Comparison of ENCODE assay signal across 14 cellular contexts in genomic region chr16:89186625-89187336, GRCh38. TPM values are rescaled to one million over a fixed set of nuclear protein-coding genes. Genes with fewer than 3 reads are reported as not detected.
DNase-seq lines count a peak whose midpoint lies in the region; ATAC-seq and TF ChIP-seq lines count a peak whose summit lies in the region.
"Not testable (repeated sequence)": the region's sequence is repeated elsewhere in the genome, so short reads cannot be mapped to it uniquely, and the experiment has no call there.
"Had no signal": no experiment of that assay in that cellular context is flagged by ENCODE, and none has a peak within 500 bp of the region (broad histone marks: within the 10 kb centered on the region; RNA-seq: fewer than 3 reads in every experiment).

No MANE protein-coding gene starts in this region.

- TF ChIP-seq CTCF in Caco-2 (IDR thresholded peaks at IDR 0.05; ENCODE audit: insufficient read depth in 1 of 2, low read depth in 1 of 2, low read length in 1 of 2, severe bottlenecking in 1 of 2, unreplicated experiment in 1 of 2) = not testable (repeated sequence)

- not testable (repeated sequence) for H3K9me3 Mint-ChIP-seq in Caco-2 (ENCODE audit: unreplicated experiment); activated CD4-positive, alpha-beta T cell treated with anti-CD3 and anti-CD28 coated beads for 36 hours (ENCODE audit: low read depth); activated naive CD4-positive, alpha-beta T cell treated with anti-CD3 and anti-CD28 coated beads, Interleukin-2, amount 10 ng/mL, durations not matched to agents 7 days and 5 days; memory B cell; stimulated activated effector memory CD8-positive, alpha-beta T cell treated with anti-CD3 and anti-CD28 coated beads, Interleukin-12 subunit alpha, Interleukin-12 subunit beta, amount 100 ng/mL, for 72 hours

- not testable (repeated sequence) for H3K27me3 Mint-ChIP-seq in Caco-2 (ENCODE audit: insufficient read depth, unreplicated experiment); activated CD4-positive, alpha-beta T cell treated with anti-CD3 and anti-CD28 coated beads for 36 hours; memory B cell
- peaks cover 35% of the 10 kb centered on the region for H3K27me3 Mint-ChIP-seq in activated naive CD4-positive, alpha-beta T cell treated with anti-CD3 and anti-CD28 coated beads, Interleukin-2, amount 10 ng/mL, durations not matched to agents 7 days and 5 days

- not testable (repeated sequence) for H3K4me1 Mint-ChIP-seq in Caco-2 (ENCODE audit: low read depth, unreplicated experiment); activated CD4-positive, alpha-beta T cell treated with anti-CD3 and anti-CD28 coated beads for 36 hours; memory B cell; stimulated activated effector memory CD8-positive, alpha-beta T cell treated with anti-CD3 and anti-CD28 coated beads, Interleukin-12 subunit alpha, Interleukin-12 subunit beta, amount 100 ng/mL, for 72 hours
- peaks cover 13% of the 10 kb centered on the region for H3K4me1 Mint-ChIP-seq in activated naive CD4-positive, alpha-beta T cell treated with anti-CD3 and anti-CD28 coated beads, Interleukin-2, amount 10 ng/mL, durations not matched to agents 7 days and 5 days

- ATAC-seq in activated CD4-positive, alpha-beta T cell treated with anti-CD3 and anti-CD28 coated beads for 36 hours = peak; percentile 13
- peak; percentile 39 for ATAC-seq in memory B cell (ENCODE audit: low read depth)
- ATAC-seq in stimulated activated effector memory CD8-positive, alpha-beta T cell treated with anti-CD3 and anti-CD28 coated beads, Interleukin-12 subunit alpha, Interleukin-12 subunit beta, amount 100 ng/mL, for 72 hours = peak; percentile 43

- POLR2A ChIA-PET in Caco-2 (lab: Charles Lee); activated CD4-positive, alpha-beta T cell treated with anti-CD3 and anti-CD28 coated beads for 36 hours (lab: Charles Lee): not testable (repeated sequence)

- not testable (repeated sequence) for BruUV-seq in Caco-2 (replicated peaks; lab: Mats Ljungman, UMichigan)

- H3K27me3 ChIP-seq in Caco-2 (replicated peaks; ENCODE audit: control insufficient read depth, insufficient read depth, low read length) = not testable (repeated sequence)

- not testable (repeated sequence) for H3K36me3 Mint-ChIP-seq in Caco-2 (ENCODE audit: insufficient read depth, unreplicated experiment); activated CD4-positive, alpha-beta T cell treated with anti-CD3 and anti-CD28 coated beads for 36 hours (ENCODE audit: low read depth); activated naive CD4-positive, alpha-beta T cell treated with anti-CD3 and anti-CD28 coated beads, Interleukin-2, amount 10 ng/mL, durations not matched to agents 7 days and 5 days; memory B cell
- H3K36me3 Mint-ChIP-seq in stimulated activated effector memory CD8-positive, alpha-beta T cell treated with anti-CD3 and anti-CD28 coated beads, Interleukin-12 subunit alpha, Interleukin-12 subunit beta, amount 100 ng/mL, for 72 hours = peaks cover 20% of the 10 kb centered on the region

- not testable (repeated sequence) for H3K4me3 ChIP-seq in Caco-2 (ENCODE audit: low read depth, low read length); Jurkat, Clone E6-1 (ENCODE audit: low read length)

- not testable (repeated sequence) for H3K36me3 ChIP-seq in Caco-2 (ENCODE audit: control insufficient read depth, insufficient read depth, low read length)

- not testable (repeated sequence) for DNase-seq in Caco-2; activated naive CD4-positive, alpha-beta T cell treated with anti-CD3 and anti-CD28 coated beads, Interleukin-2, amount 10 ng/mL, durations not matched to agents 7 days and 5 days; memory B cell (ENCODE audit: low spot score in 2 of 2); stimulated activated effector memory CD8-positive, alpha-beta T cell treated with anti-CD3 and anti-CD28 coated beads, Interleukin-12 subunit alpha, Interleukin-12 subunit beta, amount 100 ng/mL, for 72 hours (ENCODE audit: low spot score in 2 of 2)
- DNase-seq in Jurkat, Clone E6-1 (ENCODE audit: low read depth, low spot score) = peak; percentile 36
- DNase-seq in OCI-M1 (lab: John Stamatoyannopoulos, UW) (peak; percentile 65), fibroblast of gingiva (ENCODE audit: low read depth) (peak; percentile 20)
- peak; percentile 50 for DNase-seq in activated CD4-positive, alpha-beta T cell treated with anti-CD3 and anti-CD28 coated beads for 36 hours

- CTCF ChIA-PET in Caco-2 (lab: Charles Lee); activated CD4-positive, alpha-beta T cell treated with anti-CD3 and anti-CD28 coated beads for 36 hours (lab: Charles Lee); activated naive CD4-positive, alpha-beta T cell treated with anti-CD3 and anti-CD28 coated beads, Interleukin-2, amount 10 ng/mL, durations not matched to agents 7 days and 5 days (lab: Charles Lee): not testable (repeated sequence)

- peak overlapping the region; percentile 13 for H3K27ac Mint-ChIP-seq in Caco-2 (ENCODE audit: unreplicated experiment)
- H3K27ac Mint-ChIP-seq in activated CD4-positive, alpha-beta T cell treated with anti-CD3 and anti-CD28 coated beads for 36 hours; memory B cell: not testable (repeated sequence)
- H3K27ac Mint-ChIP-seq in activated naive CD4-positive, alpha-beta T cell treated with anti-CD3 and anti-CD28 coated beads, Interleukin-2, amount 10 ng/mL, durations not matched to agents 7 days and 5 days = peak overlapping the region; percentile 19
- H3K27ac Mint-ChIP-seq in stimulated activated effector memory CD8-positive, alpha-beta T cell treated with anti-CD3 and anti-CD28 coated beads, Interleukin-12 subunit alpha, Interleukin-12 subunit beta, amount 100 ng/mL, for 72 hours = peak overlapping the region; percentile 81

- not testable (repeated sequence) for H3K4me1 ChIP-seq in Caco-2

- H3K4me3 Mint-ChIP-seq in Caco-2 (ENCODE audit: unreplicated experiment); activated CD4-positive, alpha-beta T cell treated with anti-CD3 and anti-CD28 coated beads for 36 hours; activated naive CD4-positive, alpha-beta T cell treated with anti-CD3 and anti-CD28 coated beads, Interleukin-2, amount 10 ng/mL, durations not matched to agents 7 days and 5 days; memory B cell; stimulated activated effector memory CD8-positive, alpha-beta T cell treated with anti-CD3 and anti-CD28 coated beads, Interleukin-12 subunit alpha, Interleukin-12 subunit beta, amount 100 ng/mL, for 72 hours: not testable (repeated sequence)

- intact Hi-C loops in Caco-2 (cut with micrococcal nuclease; ENCODE audit: unreplicated experiment); activated CD4-positive, alpha-beta T cell treated with anti-CD3 and anti-CD28 coated beads for 36 hours (cut with DNase I, micrococcal nuclease): not testable (repeated sequence)

- not testable (repeated sequence) for H3K9me3 ChIP-seq in Caco-2

RNA-seq across cellular contexts. Expression of gene SLC22A31, which starts 13.6 kb away (rescaled TPM):
- 4.9 and 6.7 TPM in 2 replicates for total RNA-seq in Caco-2 (2022)
- polyA plus RNA-seq in Jurkat, Clone E6-1 (2012; ENCODE audit: insufficient read depth, insufficient read length) = not detected
- 1 to 10 TPM in 1 of 2 experiments, under 1 TPM in 1; 0.49 to 1.3 TPM for total RNA-seq in activated CD4-positive, alpha-beta T cell treated with anti-CD3 and anti-CD28 coated beads for 36 hours
- total RNA-seq: ascending aorta, psoas muscle, sigmoid colon, SJCRH30 had no signal

RNA-seq across cellular contexts. Expression of gene CDH15, which starts 15.2 kb away (rescaled TPM):
- total RNA-seq in Caco-2 (2022) = not detected in 2 replicates
- polyA plus RNA-seq in Jurkat, Clone E6-1 (2012; ENCODE audit: insufficient read depth, insufficient read length) = not detected
- total RNA-seq in activated CD4-positive, alpha-beta T cell treated with anti-CD3 and anti-CD28 coated beads for 36 hours = not detected
- total RNA-seq: activated T-helper 2 cell treated with anti-CD3 and anti-CD28 coated beads, Interferon-gamma antibody, Interleukin-2, Interleukin-4, amounts not matched to agents 10 μg/mL and 5 μg/mL and 100 μg/mL, durations not matched to agents 14 hours and 24 hours and 36 hours; ascending aorta; liver; sigmoid colon had no signal

RNA-seq across cellular contexts. Expression of gene ZNF778, which starts 30.7 kb away (rescaled TPM):
- total RNA-seq in Caco-2 (2022) = 13.1 and 18.1 TPM in 2 replicates
- 5.0 TPM for polyA plus RNA-seq in Jurkat, Clone E6-1 (2012; ENCODE audit: insufficient read depth, insufficient read length)
- 1 to 10 TPM; 4.7 to 5.0 TPM for total RNA-seq in activated CD4-positive, alpha-beta T cell treated with anti-CD3 and anti-CD28 coated beads for 36 hours
